Comparison of ENCODE assay signal across 8 cellular contexts in genomic region chr17:83081561-83082201, GRCh38. TPM values are rescaled to one million over a fixed set of nuclear protein-coding genes. Genes with fewer than 3 reads are reported as not detected.
DNase-seq lines count a peak whose midpoint lies in the region; ATAC-seq and TF ChIP-seq lines count a peak whose summit lies in the region.

No MANE protein-coding gene starts in this region.

- H3K4me3 ChIP-seq in HUES6 (ENCODE audit: low read depth, low read length), result peak overlapping the region; percentile 56
- H3K4me3 ChIP-seq in astrocyte of the spinal cord (ENCODE audit: low read depth, low read length), result peak overlapping the region; percentile 52
- H3K4me3 ChIP-seq in lower lobe of right lung, result peak overlapping the region; percentile 72
- H3K4me3 ChIP-seq in stomach smooth muscle (ENCODE audit: low read length in 2 of 2), result peak overlapping the region; percentile 53 to 73

- H3K4me1 ChIP-seq in HUES6 (ENCODE audit: control insufficient read depth, insufficient read depth, low read length) (peaks cover 29% of the 10 kb centered on the region), lower lobe of right lung (peaks cover 63% of the 10 kb centered on the region), stomach smooth muscle (ENCODE audit: control insufficient read depth, insufficient read depth, low read length) (peaks cover 46% of the 10 kb centered on the region)

- ATAC-seq in lower lobe of right lung (peak in 1 of 2 donors; percentile 7), GM21825 (IDR thresholded peaks at IDR 0.05; ENCODE audit: unreplicated experiment) (no peak), GM21447 (IDR thresholded peaks at IDR 0.05; ENCODE audit: unreplicated experiment) (no peak)

- no peak for TF ChIP-seq CTCF in astrocyte of the spinal cord (IDR thresholded peaks at IDR 0.05; ENCODE audit: low read depth, low read length)
- TF ChIP-seq CTCF in lower lobe of right lung (IDR thresholded peaks at IDR 0.05), result no peak

- H3K27me3 ChIP-seq in HUES6 (ENCODE audit: control insufficient read depth, insufficient read depth, low read length) (peaks cover 51% of the 10 kb centered on the region), lower lobe of right lung (ENCODE audit: low read depth) (no peaks in the 10 kb centered on the region), stomach smooth muscle (ENCODE audit: control insufficient read depth in 1 of 2, insufficient read depth in 2 of 2, low read length in 2 of 2) (no peaks in the 10 kb centered on the region)

- H3K9me3 ChIP-seq in HUES6 (ENCODE audit: control insufficient read depth, insufficient read depth, low read depth, low read length) (no peaks in the 10 kb centered on the region), lower lobe of right lung (no peaks in the 10 kb centered on the region), stomach smooth muscle (ENCODE audit: control insufficient read depth in 2 of 2, low read length in 2 of 2) (no peaks in the 10 kb centered on the region)

- in situ Hi-C loops in astrocyte of the spinal cord (cut with HindIII; ENCODE audit: low sequenced_read_pairs), result no loop called here

- intact Hi-C loops in lower lobe of right lung (cut with DNase I), result no loop called here

- H3K36me3 ChIP-seq in HUES6 (ENCODE audit: control insufficient read depth, insufficient read depth, low read length) (no peaks in the 10 kb centered on the region), lower lobe of right lung (peaks cover 11% of the 10 kb centered on the region), stomach smooth muscle (ENCODE audit: control insufficient read depth in 2 of 2, insufficient read depth in 2 of 2, low read length in 2 of 2) (no peaks in the 10 kb centered on the region)

- DNase-seq in astrocyte of the spinal cord (ENCODE audit: low read depth, low spot score), result peak; percentile 18
- DNase-seq in lower lobe of right lung, result peak; percentile 75
- DNase-seq in NCI-H2171 treated with DMSO at 0.1 percent for 48 hours (lab: John Stamatoyannopoulos, UW), result no peak
- no peak for DNase-seq in dedifferentiated amniotic fluid mesenchymal stem cell (ENCODE audit: extremely low spot score)

- H3K9ac ChIP-seq in HUES6 (ENCODE audit: low read length) (peak overlapping the region; percentile 30), stomach smooth muscle (ENCODE audit: low read length in 2 of 2) (peak overlapping the region; percentile 41 to 47)

- H3K27ac ChIP-seq in HUES6 (ENCODE audit: low read depth, low read length) (no peak overlapping the region), lower lobe of right lung (peak overlapping the region; percentile 84), stomach smooth muscle (ENCODE audit: low read length) (peak overlapping the region; percentile 24)

RNA-seq across cellular contexts. Expression of gene METRNL, which starts 2.3 kb away (rescaled TPM):
- 59.8 TPM for total RNA-seq in lower lobe of right lung

Comparison
In these comparisons a context has a peak if more than half of its experiments do, and no peak if none do; other contexts are left out.
1. DNase-seq: peak in astrocyte of the spinal cord (single experiment) and lower lobe of right lung (single experiment); none in NCI-H2171 treated with DMSO at 0.1 percent for 48 hours (single experiment) and dedifferentiated amniotic fluid mesenchymal stem cell (single experiment).
2. Peak in every context shown above with its lines, with median percentiles within 50 percentile points of each other: H3K4me3 ChIP-seq.